Comparison of ENCODE assay signal across 2 cellular contexts in the genomic region with DNA sequence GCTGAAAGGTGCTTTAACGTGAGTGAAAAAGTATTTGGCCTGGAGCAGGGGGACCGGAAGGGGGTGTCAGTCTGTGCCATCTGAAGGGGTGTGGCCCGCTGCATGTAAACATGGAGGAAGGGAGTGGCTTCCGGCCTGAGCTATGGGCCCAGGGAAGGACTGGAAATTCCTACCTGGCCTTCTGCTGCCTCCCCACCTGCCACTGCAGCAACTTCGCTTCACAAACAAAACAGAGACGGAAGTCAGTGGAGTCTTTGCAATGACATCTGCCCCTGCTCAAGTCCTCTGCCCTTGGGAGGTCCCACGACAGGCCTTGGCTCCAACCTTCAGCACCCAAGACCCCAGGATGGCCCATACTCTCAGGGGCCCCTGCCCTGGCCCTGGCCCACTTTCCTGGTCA.
A peak's percentile ranks its signal among the peaks of the same experiment; 100 is the strongest.
TF ChIP-seq lines count a peak whose summit lies in the region.

No MANE protein-coding gene starts in this region.

TF ChIP-seq in HepG2, 621 proteins besides CTCF, POLR2A, EP300 and RAD21 (continues in another document):
- TF ChIP-seq HDAC1 (CRISPR knock-in tag; IDR thresholded peaks at IDR 0.05) (peak; percentile 41; the same call in 1 of the 2 replicates), CCDC6 (CRISPR knock-in tag; IDR thresholded peaks at IDR 0.05) (no peak), GABPB1 (CRISPR knock-in tag; IDR thresholded peaks at IDR 0.05) (peak; percentile 84), ZFP82 (CRISPR knock-in tag; IDR thresholded peaks at IDR 0.05; ENCODE audit: borderline replicate concordance) (no peak), TARDBP (CRISPR knock-in tag; IDR thresholded peaks at IDR 0.05) (peak; percentile 57; the same call in 1 of the 2 replicates), ZNF619 (CRISPR knock-in tag; IDR thresholded peaks at IDR 0.05) (no peak), BORCS8-MEF2B (CRISPR knock-in tag; IDR thresholded peaks at IDR 0.05) (no peak), SETDB1 (CRISPR knock-in tag; IDR thresholded peaks at IDR 0.05; ENCODE audit: borderline replicate concordance) (no peak), BRD4 (CRISPR knock-in tag; IDR thresholded peaks at IDR 0.05) (0 out of 2 replicates have a peak, but pooled peaks have one; percentile 67), ZNF292 (CRISPR knock-in tag; IDR thresholded peaks at IDR 0.05; ENCODE audit: borderline replicate concordance, low read depth) (0 out of 2 replicates have a peak, but pooled peaks have one; percentile 69), ZNF674 (CRISPR knock-in tag; IDR thresholded peaks at IDR 0.05; ENCODE audit: low read depth) (no peak)
- TF ChIP-seq, protein P1, sequence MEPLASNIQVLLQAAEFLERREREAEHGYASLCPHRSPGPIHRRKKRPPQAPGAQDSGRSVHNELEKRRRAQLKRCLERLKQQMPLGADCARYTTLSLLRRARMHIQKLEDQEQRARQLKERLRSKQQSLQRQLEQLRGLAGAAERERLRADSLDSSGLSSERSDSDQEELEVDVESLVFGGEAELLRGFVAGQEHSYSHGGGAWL (CRISPR knock-in tag; IDR thresholded peaks at IDR 0.05) = no peak
- TF ChIP-seq, protein P2, sequence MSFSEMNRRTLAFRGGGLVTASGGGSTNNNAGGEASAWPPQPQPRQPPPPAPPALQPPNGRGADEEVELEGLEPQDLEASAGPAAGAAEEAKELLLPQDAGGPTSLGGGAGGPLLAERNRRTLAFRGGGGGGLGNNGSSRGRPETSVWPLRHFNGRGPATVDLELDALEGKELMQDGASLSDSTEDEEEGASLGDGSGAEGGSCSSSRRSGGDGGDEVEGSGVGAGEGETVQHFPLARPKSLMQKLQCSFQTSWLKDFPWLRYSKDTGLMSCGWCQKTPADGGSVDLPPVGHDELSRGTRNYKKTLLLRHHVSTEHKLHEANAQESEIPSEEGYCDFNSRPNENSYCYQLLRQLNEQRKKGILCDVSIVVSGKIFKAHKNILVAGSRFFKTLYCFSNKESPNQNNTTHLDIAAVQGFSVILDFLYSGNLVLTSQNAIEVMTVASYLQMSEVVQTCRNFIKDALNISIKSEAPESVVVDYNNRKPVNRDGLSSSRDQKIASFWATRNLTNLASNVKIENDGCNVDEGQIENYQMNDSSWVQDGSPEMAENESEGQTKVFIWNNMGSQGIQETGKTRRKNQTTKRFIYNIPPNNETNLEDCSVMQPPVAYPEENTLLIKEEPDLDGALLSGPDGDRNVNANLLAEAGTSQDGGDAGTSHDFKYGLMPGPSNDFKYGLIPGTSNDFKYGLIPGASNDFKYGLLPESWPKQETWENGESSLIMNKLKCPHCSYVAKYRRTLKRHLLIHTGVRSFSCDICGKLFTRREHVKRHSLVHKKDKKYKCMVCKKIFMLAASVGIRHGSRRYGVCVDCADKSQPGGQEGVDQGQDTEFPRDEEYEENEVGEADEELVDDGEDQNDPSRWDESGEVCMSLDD (CRISPR knock-in tag; IDR thresholded peaks at IDR 0.05; ENCODE audit: borderline replicate concordance) = peak; percentile 97; the same call in 1 of the 2 replicates
- TF ChIP-seq, protein P3, sequence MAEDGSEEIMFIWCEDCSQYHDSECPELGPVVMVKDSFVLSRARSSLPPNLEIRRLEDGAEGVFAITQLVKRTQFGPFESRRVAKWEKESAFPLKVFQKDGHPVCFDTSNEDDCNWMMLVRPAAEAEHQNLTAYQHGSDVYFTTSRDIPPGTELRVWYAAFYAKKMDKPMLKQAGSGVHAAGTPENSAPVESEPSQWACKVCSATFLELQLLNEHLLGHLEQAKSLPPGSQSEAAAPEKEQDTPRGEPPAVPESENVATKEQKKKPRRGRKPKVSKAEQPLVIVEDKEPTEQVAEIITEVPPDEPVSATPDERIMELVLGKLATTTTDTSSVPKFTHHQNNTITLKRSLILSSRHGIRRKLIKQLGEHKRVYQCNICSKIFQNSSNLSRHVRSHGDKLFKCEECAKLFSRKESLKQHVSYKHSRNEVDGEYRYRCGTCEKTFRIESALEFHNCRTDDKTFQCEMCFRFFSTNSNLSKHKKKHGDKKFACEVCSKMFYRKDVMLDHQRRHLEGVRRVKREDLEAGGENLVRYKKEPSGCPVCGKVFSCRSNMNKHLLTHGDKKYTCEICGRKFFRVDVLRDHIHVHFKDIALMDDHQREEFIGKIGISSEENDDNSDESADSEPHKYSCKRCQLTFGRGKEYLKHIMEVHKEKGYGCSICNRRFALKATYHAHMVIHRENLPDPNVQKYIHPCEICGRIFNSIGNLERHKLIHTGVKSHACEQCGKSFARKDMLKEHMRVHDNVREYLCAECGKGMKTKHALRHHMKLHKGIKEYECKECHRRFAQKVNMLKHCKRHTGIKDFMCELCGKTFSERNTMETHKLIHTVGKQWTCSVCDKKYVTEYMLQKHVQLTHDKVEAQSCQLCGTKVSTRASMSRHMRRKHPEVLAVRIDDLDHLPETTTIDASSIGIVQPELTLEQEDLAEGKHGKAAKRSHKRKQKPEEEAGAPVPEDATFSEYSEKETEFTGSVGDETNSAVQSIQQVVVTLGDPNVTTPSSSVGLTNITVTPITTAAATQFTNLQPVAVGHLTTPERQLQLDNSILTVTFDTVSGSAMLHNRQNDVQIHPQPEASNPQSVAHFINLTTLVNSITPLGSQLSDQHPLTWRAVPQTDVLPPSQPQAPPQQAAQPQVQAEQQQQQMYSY (CRISPR knock-in tag; IDR thresholded peaks at IDR 0.05) = peak; percentile 26; the same call in 1 of the 2 replicates
- TF ChIP-seq, protein P4, sequence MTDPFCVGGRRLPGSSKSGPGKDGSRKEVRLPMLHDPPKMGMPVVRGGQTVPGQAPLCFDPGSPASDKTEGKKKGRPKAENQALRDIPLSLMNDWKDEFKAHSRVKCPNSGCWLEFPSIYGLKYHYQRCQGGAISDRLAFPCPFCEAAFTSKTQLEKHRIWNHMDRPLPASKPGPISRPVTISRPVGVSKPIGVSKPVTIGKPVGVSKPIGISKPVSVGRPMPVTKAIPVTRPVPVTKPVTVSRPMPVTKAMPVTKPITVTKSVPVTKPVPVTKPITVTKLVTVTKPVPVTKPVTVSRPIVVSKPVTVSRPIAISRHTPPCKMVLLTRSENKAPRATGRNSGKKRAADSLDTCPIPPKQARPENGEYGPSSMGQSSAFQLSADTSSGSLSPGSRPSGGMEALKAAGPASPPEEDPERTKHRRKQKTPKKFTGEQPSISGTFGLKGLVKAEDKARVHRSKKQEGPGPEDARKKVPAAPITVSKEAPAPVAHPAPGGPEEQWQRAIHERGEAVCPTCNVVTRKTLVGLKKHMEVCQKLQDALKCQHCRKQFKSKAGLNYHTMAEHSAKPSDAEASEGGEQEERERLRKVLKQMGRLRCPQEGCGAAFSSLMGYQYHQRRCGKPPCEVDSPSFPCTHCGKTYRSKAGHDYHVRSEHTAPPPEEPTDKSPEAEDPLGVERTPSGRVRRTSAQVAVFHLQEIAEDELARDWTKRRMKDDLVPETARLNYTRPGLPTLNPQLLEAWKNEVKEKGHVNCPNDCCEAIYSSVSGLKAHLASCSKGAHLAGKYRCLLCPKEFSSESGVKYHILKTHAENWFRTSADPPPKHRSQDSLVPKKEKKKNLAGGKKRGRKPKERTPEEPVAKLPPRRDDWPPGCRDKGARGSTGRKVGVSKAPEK (CRISPR knock-in tag; IDR thresholded peaks at IDR 0.05; ENCODE audit: borderline replicate concordance) = no peak
- TF ChIP-seq, protein P5, sequence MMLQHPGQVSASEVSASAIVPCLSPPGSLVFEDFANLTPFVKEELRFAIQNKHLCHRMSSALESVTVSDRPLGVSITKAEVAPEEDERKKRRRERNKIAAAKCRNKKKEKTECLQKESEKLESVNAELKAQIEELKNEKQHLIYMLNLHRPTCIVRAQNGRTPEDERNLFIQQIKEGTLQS (CRISPR knock-in tag; IDR thresholded peaks at IDR 0.05) = 0 out of 2 replicates have a peak, but pooled peaks have one; percentile 46

TF ChIP-seq in H1, 55 proteins besides CTCF, POLR2A, EP300 and RAD21:
- TF ChIP-seq HDAC6 (IDR thresholded peaks at IDR 0.05; ENCODE audit: low read depth, low read length) (no peak), KDM5A (IDR thresholded peaks at IDR 0.05; ENCODE audit: low read length) (no peak), KDM1A (IDR thresholded peaks at IDR 0.05; ENCODE audit: borderline replicate concordance, low read length) (no peak), FOSL1 (IDR thresholded peaks at IDR 0.05; ENCODE audit: insufficient read depth, low read depth, low read length) (no peak), CHD1 (IDR thresholded peaks at IDR 0.05; ENCODE audit: low read depth, low read length) (no peak), CBX5 (IDR thresholded peaks at IDR 0.05; ENCODE audit: low read depth, low read length) (no peak), TAF1 (IDR thresholded peaks at IDR 0.05; ENCODE audit: low read depth, low read length) (no peak), SIRT6 (IDR thresholded peaks at IDR 0.05; ENCODE audit: low read length) (no peak), POLR2AphosphoS5 (IDR thresholded peaks at IDR 0.05; ENCODE audit: low read depth, low read length) (no peak), MAFK (IDR thresholded peaks at IDR 0.05; ENCODE audit: low read depth, low read length) (no peak), BACH1 (IDR thresholded peaks at IDR 0.05; ENCODE audit: low read length) (no peak), RBBP5 (IDR thresholded peaks at IDR 0.05; ENCODE audit: borderline replicate concordance, low read depth, low read length) (no peak), PHF8 (conservative IDR thresholded peaks at IDR 0.05; ENCODE audit: low read depth, low read length) (no peak), KDM4A (IDR thresholded peaks at IDR 0.05; ENCODE audit: low read depth, low read length, severe bottlenecking) (no peak), SP2 (IDR thresholded peaks at IDR 0.05; ENCODE audit: low read length) (no peak), YY1 (IDR thresholded peaks at IDR 0.05; ENCODE audit: low read depth, low read length) (0 out of 2 replicates have a peak, but pooled peaks have one; percentile 31), SP1 (IDR thresholded peaks at IDR 0.05; ENCODE audit: low read depth, low read length) (0 out of 2 replicates have a peak, but pooled peaks have one; percentile 10), TEAD4 (IDR thresholded peaks at IDR 0.05; ENCODE audit: low read depth, low read length) (0 out of 2 replicates have a peak, but pooled peaks have one; percentile 24), SIX5 (IDR thresholded peaks at IDR 0.05; ENCODE audit: low read depth, low read length) (no peak), SIN3A (conservative IDR thresholded peaks at IDR 0.05 in 1 of 2, IDR thresholded peaks at IDR 0.05 in 1 of 2; ENCODE audit: low read depth in 1 of 2, low read length in 2 of 2) (no peak), CREB1 (IDR thresholded peaks at IDR 0.05) (0 out of 2 replicates have a peak, but pooled peaks have one; percentile 24), BCL11A (IDR thresholded peaks at IDR 0.05; ENCODE audit: low read depth in 2 of 2, low read length in 2 of 2) (no peak)
- TF ChIP-seq, protein P6, sequence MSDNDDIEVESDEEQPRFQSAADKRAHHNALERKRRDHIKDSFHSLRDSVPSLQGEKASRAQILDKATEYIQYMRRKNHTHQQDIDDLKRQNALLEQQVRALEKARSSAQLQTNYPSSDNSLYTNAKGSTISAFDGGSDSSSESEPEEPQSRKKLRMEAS (IDR thresholded peaks at IDR 0.05) = no peak
- TF ChIP-seq, protein P5 (IDR thresholded peaks at IDR 0.05; ENCODE audit: insufficient read depth, low read depth, low read length) = no peak
